18 cellular contexts compared by ENCODE assay signal in the genomic region with DNA sequence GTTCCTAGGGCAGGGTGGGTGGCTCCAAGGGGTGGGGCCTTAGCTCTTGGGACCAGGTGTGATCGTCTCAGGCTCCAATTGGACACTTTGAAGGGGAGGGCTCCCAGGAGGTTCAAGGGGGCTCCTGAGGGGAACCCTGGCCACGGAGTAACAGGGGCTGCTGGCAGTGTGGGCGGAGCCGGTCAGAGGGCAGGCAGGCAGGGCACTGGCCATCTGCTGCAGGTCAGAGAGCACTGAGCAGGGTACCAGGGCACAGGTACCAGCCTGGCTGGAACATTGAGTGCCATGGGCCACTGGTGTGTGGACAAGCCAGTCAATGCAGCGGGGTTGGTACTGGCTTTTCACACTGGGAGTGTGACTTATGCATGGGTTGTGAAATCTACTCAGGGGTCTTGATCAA. TPM values are rescaled to one million over a fixed set of nuclear protein-coding genes. Genes with fewer than 3 reads are reported as not detected.
DNase-seq lines count a peak whose midpoint lies in the region; ATAC-seq and TF ChIP-seq lines count a peak whose summit lies in the region.
"Had no signal": no experiment of that assay in that cellular context is flagged by ENCODE, and none has a peak within 500 bp of the region (broad histone marks: within the 10 kb centered on the region; RNA-seq: fewer than 3 reads in every experiment).

No MANE protein-coding gene starts in this region.

- POLR2A ChIA-PET in T-cell (lab: Charles Lee), result no interaction called here

- TF ChIP-seq CTCF in stomach (IDR thresholded peaks at IDR 0.05), result no peak

- peaks cover 47% of the 10 kb centered on the region for H3K4me1 Mint-ChIP-seq in activated CD4-positive, alpha-beta T cell treated with anti-CD3 and anti-CD28 coated beads, Interleukin-2, amount 10 ng/mL, durations not matched to agents 24 days and 14 days
- H3K4me1 Mint-ChIP-seq in T-cell, result peaks cover 58 to 84% (median 74%) of the 10 kb centered on the region in 3 donors

- H3K4me3 ChIP-seq in stomach, result no peak overlapping the region
- H3K4me3 ChIP-seq: GM12878, hepatocyte, MG63, thoracic aorta had no signal

- H3K27ac Mint-ChIP-seq in activated CD4-positive, alpha-beta T cell treated with anti-CD3 and anti-CD28 coated beads, Interleukin-2, amount 10 ng/mL, durations not matched to agents 24 days and 14 days, result peak overlapping the region; percentile 5
- H3K27ac Mint-ChIP-seq in T-cell, result peak overlapping the region; percentile 31 to 55

- TF ChIP-seq POLR2A in stomach (IDR thresholded peaks at IDR 0.05), result no peak

- no peaks in the 10 kb centered on the region for H3K9me3 Mint-ChIP-seq in activated CD4-positive, alpha-beta T cell treated with anti-CD3 and anti-CD28 coated beads, Interleukin-2, amount 10 ng/mL, durations not matched to agents 24 days and 14 days
- no peaks in the 10 kb centered on the region for H3K9me3 Mint-ChIP-seq in T-cell

- DNase-seq in activated CD4-positive, alpha-beta T cell treated with anti-CD3 and anti-CD28 coated beads, Interleukin-2, amount 10 ng/mL, durations not matched to agents 24 days and 14 days, result no peak
- DNase-seq in activated CD4-positive, alpha-beta T cell treated with anti-CD3 and anti-CD28 coated beads, Interleukin-2, amount 50 U/mL, for 48 hours, result no peak
- DNase-seq in T-cell, result no peak
- peak; percentile 73 for DNase-seq in left lobe of liver (ENCODE audit: low spot score)
- DNase-seq in stomach, result no peak
- no peak for DNase-seq in EL
- no peak for DNase-seq in NCI-H2029 treated with DMSO at 0.1 percent for 48 hours (lab: John Stamatoyannopoulos, UW)
- DNase-seq: activated CD8-positive, alpha-beta memory T cell treated with anti-CD3 and anti-CD28 coated beads for 24 hours; activated effector memory CD4-positive, alpha-beta T cell treated with anti-CD3 and anti-CD28 coated beads, Interleukin-2, amount 50 U/mL, for 16 hours; dermis blood vessel endothelial cell; kidney glomerular epithelial cell; MG63; NCI-H1930; NCI-H524 had no signal

- H3K9me3 ChIP-seq in stomach, result no peaks in the 10 kb centered on the region
- H3K9me3 ChIP-seq: MG63, thoracic aorta had no signal

- CTCF ChIA-PET in T-cell (lab: Charles Lee), result no interaction called here

- peaks cover 27% of the 10 kb centered on the region for H3K36me3 Mint-ChIP-seq in activated CD4-positive, alpha-beta T cell treated with anti-CD3 and anti-CD28 coated beads, Interleukin-2, amount 10 ng/mL, durations not matched to agents 24 days and 14 days (ENCODE audit: low read depth)
- peaks cover 14% of the 10 kb centered on the region for H3K36me3 Mint-ChIP-seq in T-cell

- H3K27me3 ChIP-seq in stomach, result no peaks in the 10 kb centered on the region
- H3K27me3 ChIP-seq: hepatocyte, MG63 had no signal

- H3K4me3 Mint-ChIP-seq in activated CD4-positive, alpha-beta T cell treated with anti-CD3 and anti-CD28 coated beads, Interleukin-2, amount 10 ng/mL, durations not matched to agents 24 days and 14 days, result no peak overlapping the region
- no peak overlapping the region for H3K4me3 Mint-ChIP-seq in T-cell

- peak overlapping the region in 4 of 5 donors; percentile 67 to 85 (median 76) for H3K27ac ChIP-seq in stomach

- intact Hi-C loops in activated CD4-positive, alpha-beta T cell treated with anti-CD3 and anti-CD28 coated beads, Interleukin-2, amount 10 ng/mL, durations not matched to agents 24 days and 14 days (cut with micrococcal nuclease), result no loop called here
- intact Hi-C loops in stomach (cut with DNase I; ENCODE audit: low total_unique reads), result no loop called here

- H3K4me1 ChIP-seq in stomach, result peaks cover 24 to 69% (median 43%) of the 10 kb centered on the region in 4 donors

- TF ChIP-seq EP300 in stomach (IDR thresholded peaks at IDR 0.05), result no peak

- no peaks in the 10 kb centered on the region for H3K27me3 Mint-ChIP-seq in activated CD4-positive, alpha-beta T cell treated with anti-CD3 and anti-CD28 coated beads, Interleukin-2, amount 10 ng/mL, durations not matched to agents 24 days and 14 days
- no peaks in the 10 kb centered on the region for H3K27me3 Mint-ChIP-seq in T-cell

- 90 to 100% (median 91%) methylated on average over 3 to 5 of the region's 5 CpGs for WGBS in stomach, 5 donors

- H3K36me3 ChIP-seq in stomach, result no peaks in the 10 kb centered on the region
- H3K36me3 ChIP-seq: MG63, thoracic aorta had no signal

- ATAC-seq in T-cell (replicated peaks in 1 of 4) (no peak), left lobe of liver (peak; percentile 66), GM21423 (IDR thresholded peaks at IDR 0.05; ENCODE audit: unreplicated experiment) (no peak)
- ATAC-seq: GM12878 had no signal

RNA-seq across cellular contexts. Expression of gene SYNE3, which starts 32.2 kb away (rescaled TPM):
- total RNA-seq in activated CD4-positive, alpha-beta T cell treated with anti-CD3 and anti-CD28 coated beads, Interleukin-2, amount 10 ng/mL, durations not matched to agents 24 days and 14 days, result 45.2 and 46.3 TPM in 2 replicates
- total RNA-seq in T-cell (10 to 100 TPM; 55.6 to 92.3 (median 77.8) TPM), left lobe of liver (13.6 TPM), stomach (10 to 100 TPM in 3 of 5 donors, 1 to 10 TPM in 2; 4.6 to 85.2 (median 10.8) TPM)
- 1 to 10 TPM in 1 of 3 donors, under 1 TPM in 2; 0.58 to 1.2 (median 0.76) TPM for polyA plus RNA-seq in stomach

RNA-seq across cellular contexts. Expression of gene GLRX5, which starts 50.6 kb away (rescaled TPM):
- total RNA-seq in activated CD4-positive, alpha-beta T cell treated with anti-CD3 and anti-CD28 coated beads, Interleukin-2, amount 10 ng/mL, durations not matched to agents 24 days and 14 days, result 43.7 and 45.6 TPM in 2 replicates
- total RNA-seq in T-cell (10 to 100 TPM; 15.4 to 24.2 (median 16.0) TPM), left lobe of liver (31.4 TPM), stomach (100 to 1,000 TPM in 1 of 5 donors, 10 to 100 TPM in 4; 29.5 to 316 (median 38.4) TPM)
- polyA plus RNA-seq in stomach, result 10 to 100 TPM; 40.3 to 49.9 (median 40.6) TPM
